2 cellular contexts compared by ENCODE assay signal in genomic region chr17:76787866-76788265, GRCh38.
TF ChIP-seq lines count a peak whose summit lies in the region.

No MANE protein-coding gene starts in this region.

TF ChIP-seq in HCT116, 20 proteins besides CTCF, POLR2A, EP300 and RAD21:
- TF ChIP-seq SP1 (IDR thresholded peaks at IDR 0.05; ENCODE audit: low read depth) (peak; percentile 43; the same call in 1 of the 2 replicates), MAX (IDR thresholded peaks at IDR 0.05) (peak; percentile 35; the same call in 1 of the 2 replicates), CBX3 (IDR thresholded peaks at IDR 0.05; ENCODE audit: low read depth) (0 out of 2 replicates have a peak, but pooled peaks have one; percentile 23), FOSL1 (IDR thresholded peaks at IDR 0.05; ENCODE audit: low read depth) (peak; percentile 52)

TF ChIP-seq in HepG2, 621 proteins besides CTCF, POLR2A, EP300 and RAD21:
- TF ChIP-seq SAP130 (CRISPR knock-in tag; IDR thresholded peaks at IDR 0.05; ENCODE audit: low read depth) (peak; percentile 26; the same call in 1 of the 2 replicates), TEAD3 (CRISPR knock-in tag; optimal IDR thresholded peaks at IDR 0.05; ENCODE audit: borderline replicate concordance) (peak; percentile 71), FOSL2 (CRISPR knock-in tag; IDR thresholded peaks at IDR 0.05) (peak; percentile 10; the same call in 1 of the 2 replicates)
